In genomic region chr2:71559080-71559827, GRCh38 we compare ENCODE assay signal across 1 cellular context.
TF ChIP-seq lines count a peak whose summit lies in the region.

No MANE protein-coding gene starts in this region.

TF ChIP-seq in HepG2, 621 proteins besides CTCF, POLR2A, EP300 and RAD21 (continued from another document):
- TF ChIP-seq, protein P1, sequence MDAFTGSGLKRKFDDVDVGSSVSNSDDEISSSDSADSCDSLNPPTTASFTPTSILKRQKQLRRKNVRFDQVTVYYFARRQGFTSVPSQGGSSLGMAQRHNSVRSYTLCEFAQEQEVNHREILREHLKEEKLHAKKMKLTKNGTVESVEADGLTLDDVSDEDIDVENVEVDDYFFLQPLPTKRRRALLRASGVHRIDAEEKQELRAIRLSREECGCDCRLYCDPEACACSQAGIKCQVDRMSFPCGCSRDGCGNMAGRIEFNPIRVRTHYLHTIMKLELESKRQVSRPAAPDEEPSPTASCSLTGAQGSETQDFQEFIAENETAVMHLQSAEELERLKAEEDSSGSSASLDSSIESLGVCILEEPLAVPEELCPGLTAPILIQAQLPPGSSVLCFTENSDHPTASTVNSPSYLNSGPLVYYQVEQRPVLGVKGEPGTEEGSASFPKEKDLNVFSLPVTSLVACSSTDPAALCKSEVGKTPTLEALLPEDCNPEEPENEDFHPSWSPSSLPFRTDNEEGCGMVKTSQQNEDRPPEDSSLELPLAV (CRISPR knock-in tag; conservative IDR thresholded peaks at IDR 0.05; ENCODE audit: low read depth), result no peak
- TF ChIP-seq SMAD3 (CRISPR knock-in tag; IDR thresholded peaks at IDR 0.05) (peak; percentile 73; the same call in 1 of the 2 replicates), RFX1 (IDR thresholded peaks at IDR 0.05) (no peak), ELF1 (CRISPR knock-in tag; IDR thresholded peaks at IDR 0.05) (peak; percentile 65), KAT8 (CRISPR knock-in tag; IDR thresholded peaks at IDR 0.05) (peak; percentile 16; the same call in 1 of the 2 replicates), THYN1 (CRISPR knock-in tag; IDR thresholded peaks at IDR 0.05; ENCODE audit: borderline replicate concordance, low read depth) (no peak), ERF (CRISPR knock-in tag; IDR thresholded peaks at IDR 0.05) (no peak), ZNF414 (CRISPR knock-in tag; IDR thresholded peaks at IDR 0.05) (0 out of 2 replicates have a peak, but pooled peaks have one; percentile 36), FOXO4 (CRISPR knock-in tag; conservative IDR thresholded peaks at IDR 0.05) (no peak), CREM (IDR thresholded peaks at IDR 0.05) (no peak), CREM (CRISPR knock-in tag; IDR thresholded peaks at IDR 0.05) (no peak), ZNF713 (CRISPR knock-in tag; IDR thresholded peaks at IDR 0.05) (no peak), ZNF766 (CRISPR knock-in tag; IDR thresholded peaks at IDR 0.05; ENCODE audit: borderline replicate concordance) (no peak), MAZ (IDR thresholded peaks at IDR 0.05; ENCODE audit: borderline replicate concordance, low read depth, low read length) (no peak), MAZ (CRISPR knock-in tag; IDR thresholded peaks at IDR 0.05; ENCODE audit: low read depth) (peak; percentile 66), ZNF749 (CRISPR knock-in tag; IDR thresholded peaks at IDR 0.05; ENCODE audit: borderline replicate concordance) (no peak), ZNF350 (CRISPR knock-in tag; IDR thresholded peaks at IDR 0.05; ENCODE audit: borderline replicate concordance, low read depth) (peak; percentile 28; the same call in 1 of the 2 replicates), ZNF510 (CRISPR knock-in tag; IDR thresholded peaks at IDR 0.05; ENCODE audit: low read depth) (no peak), ZNF724P (CRISPR knock-in tag; IDR thresholded peaks at IDR 0.05; ENCODE audit: borderline replicate concordance) (0 out of 2 replicates have a peak, but pooled peaks have one; percentile 34), ZNF576 (CRISPR knock-in tag; IDR thresholded peaks at IDR 0.05) (no peak), KLF11 (CRISPR knock-in tag; IDR thresholded peaks at IDR 0.05) (no peak), PLRG1 (conservative IDR thresholded peaks at IDR 0.05) (no peak), FOXK1 (CRISPR knock-in tag; IDR thresholded peaks at IDR 0.05; ENCODE audit: borderline replicate concordance, low read depth) (peak; percentile 23; the same call in 1 of the 2 replicates), ZNF230 (CRISPR knock-in tag; IDR thresholded peaks at IDR 0.05) (no peak)
- TF ChIP-seq, protein P2, sequence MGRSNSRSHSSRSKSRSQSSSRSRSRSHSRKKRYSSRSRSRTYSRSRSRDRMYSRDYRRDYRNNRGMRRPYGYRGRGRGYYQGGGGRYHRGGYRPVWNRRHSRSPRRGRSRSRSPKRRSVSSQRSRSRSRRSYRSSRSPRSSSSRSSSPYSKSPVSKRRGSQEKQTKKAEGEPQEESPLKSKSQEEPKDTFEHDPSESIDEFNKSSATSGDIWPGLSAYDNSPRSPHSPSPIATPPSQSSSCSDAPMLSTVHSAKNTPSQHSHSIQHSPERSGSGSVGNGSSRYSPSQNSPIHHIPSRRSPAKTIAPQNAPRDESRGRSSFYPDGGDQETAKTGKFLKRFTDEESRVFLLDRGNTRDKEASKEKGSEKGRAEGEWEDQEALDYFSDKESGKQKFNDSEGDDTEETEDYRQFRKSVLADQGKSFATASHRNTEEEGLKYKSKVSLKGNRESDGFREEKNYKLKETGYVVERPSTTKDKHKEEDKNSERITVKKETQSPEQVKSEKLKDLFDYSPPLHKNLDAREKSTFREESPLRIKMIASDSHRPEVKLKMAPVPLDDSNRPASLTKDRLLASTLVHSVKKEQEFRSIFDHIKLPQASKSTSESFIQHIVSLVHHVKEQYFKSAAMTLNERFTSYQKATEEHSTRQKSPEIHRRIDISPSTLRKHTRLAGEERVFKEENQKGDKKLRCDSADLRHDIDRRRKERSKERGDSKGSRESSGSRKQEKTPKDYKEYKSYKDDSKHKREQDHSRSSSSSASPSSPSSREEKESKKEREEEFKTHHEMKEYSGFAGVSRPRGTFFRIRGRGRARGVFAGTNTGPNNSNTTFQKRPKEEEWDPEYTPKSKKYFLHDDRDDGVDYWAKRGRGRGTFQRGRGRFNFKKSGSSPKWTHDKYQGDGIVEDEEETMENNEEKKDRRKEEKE (IDR thresholded peaks at IDR 0.05), result no peak
- TF ChIP-seq, protein P3, sequence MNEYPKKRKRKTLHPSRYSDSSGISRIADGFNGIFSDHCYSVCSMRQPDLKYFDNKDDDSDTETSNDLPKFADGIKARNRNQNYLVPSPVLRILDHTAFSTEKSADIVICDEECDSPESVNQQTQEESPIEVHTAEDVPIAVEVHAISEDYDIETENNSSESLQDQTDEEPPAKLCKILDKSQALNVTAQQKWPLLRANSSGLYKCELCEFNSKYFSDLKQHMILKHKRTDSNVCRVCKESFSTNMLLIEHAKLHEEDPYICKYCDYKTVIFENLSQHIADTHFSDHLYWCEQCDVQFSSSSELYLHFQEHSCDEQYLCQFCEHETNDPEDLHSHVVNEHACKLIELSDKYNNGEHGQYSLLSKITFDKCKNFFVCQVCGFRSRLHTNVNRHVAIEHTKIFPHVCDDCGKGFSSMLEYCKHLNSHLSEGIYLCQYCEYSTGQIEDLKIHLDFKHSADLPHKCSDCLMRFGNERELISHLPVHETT (CRISPR knock-in tag; conservative IDR thresholded peaks at IDR 0.05), result no peak
- TF ChIP-seq, protein P4, sequence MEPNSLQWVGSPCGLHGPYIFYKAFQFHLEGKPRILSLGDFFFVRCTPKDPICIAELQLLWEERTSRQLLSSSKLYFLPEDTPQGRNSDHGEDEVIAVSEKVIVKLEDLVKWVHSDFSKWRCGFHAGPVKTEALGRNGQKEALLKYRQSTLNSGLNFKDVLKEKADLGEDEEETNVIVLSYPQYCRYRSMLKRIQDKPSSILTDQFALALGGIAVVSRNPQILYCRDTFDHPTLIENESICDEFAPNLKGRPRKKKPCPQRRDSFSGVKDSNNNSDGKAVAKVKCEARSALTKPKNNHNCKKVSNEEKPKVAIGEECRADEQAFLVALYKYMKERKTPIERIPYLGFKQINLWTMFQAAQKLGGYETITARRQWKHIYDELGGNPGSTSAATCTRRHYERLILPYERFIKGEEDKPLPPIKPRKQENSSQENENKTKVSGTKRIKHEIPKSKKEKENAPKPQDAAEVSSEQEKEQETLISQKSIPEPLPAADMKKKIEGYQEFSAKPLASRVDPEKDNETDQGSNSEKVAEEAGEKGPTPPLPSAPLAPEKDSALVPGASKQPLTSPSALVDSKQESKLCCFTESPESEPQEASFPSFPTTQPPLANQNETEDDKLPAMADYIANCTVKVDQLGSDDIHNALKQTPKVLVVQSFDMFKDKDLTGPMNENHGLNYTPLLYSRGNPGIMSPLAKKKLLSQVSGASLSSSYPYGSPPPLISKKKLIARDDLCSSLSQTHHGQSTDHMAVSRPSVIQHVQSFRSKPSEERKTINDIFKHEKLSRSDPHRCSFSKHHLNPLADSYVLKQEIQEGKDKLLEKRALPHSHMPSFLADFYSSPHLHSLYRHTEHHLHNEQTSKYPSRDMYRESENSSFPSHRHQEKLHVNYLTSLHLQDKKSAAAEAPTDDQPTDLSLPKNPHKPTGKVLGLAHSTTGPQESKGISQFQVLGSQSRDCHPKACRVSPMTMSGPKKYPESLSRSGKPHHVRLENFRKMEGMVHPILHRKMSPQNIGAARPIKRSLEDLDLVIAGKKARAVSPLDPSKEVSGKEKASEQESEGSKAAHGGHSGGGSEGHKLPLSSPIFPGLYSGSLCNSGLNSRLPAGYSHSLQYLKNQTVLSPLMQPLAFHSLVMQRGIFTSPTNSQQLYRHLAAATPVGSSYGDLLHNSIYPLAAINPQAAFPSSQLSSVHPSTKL (CRISPR knock-in tag; IDR thresholded peaks at IDR 0.05), result peak; percentile 38; the same call in 1 of the 2 replicates
- TF ChIP-seq, protein P5, sequence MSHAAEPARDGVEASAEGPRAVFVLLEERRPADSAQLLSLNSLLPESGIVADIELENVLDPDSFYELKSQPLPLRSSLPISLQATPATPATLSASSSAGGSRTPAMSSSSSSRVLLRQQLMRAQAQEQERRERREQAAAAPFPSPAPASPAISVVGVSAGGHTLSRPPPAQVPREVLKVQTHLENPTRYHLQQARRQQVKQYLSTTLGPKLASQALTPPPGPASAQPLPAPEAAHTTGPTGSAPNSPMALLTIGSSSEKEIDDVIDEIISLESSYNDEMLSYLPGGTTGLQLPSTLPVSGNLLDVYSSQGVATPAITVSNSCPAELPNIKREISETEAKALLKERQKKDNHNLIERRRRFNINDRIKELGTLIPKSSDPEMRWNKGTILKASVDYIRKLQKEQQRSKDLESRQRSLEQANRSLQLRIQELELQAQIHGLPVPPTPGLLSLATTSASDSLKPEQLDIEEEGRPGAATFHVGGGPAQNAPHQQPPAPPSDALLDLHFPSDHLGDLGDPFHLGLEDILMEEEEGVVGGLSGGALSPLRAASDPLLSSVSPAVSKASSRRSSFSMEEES (CRISPR knock-in tag; IDR thresholded peaks at IDR 0.05), result 0 out of 2 replicates have a peak, but pooled peaks have one; percentile 25
TF ChIP-seq in HepG2: peak in this region for 42.
